ENCODE assay signal across 20 cellular contexts in genomic region chr4:176451441-176451840, GRCh38.
DNase-seq lines count a peak whose midpoint lies in the region; ATAC-seq, FAIRE-seq and TF ChIP-seq lines count a peak whose summit lies in the region.
"Had no signal": no experiment of that assay in that cellular context is flagged by ENCODE, and none has a peak within 500 bp of the region (broad histone marks: within the 10 kb centered on the region; RNA-seq: fewer than 3 reads in every experiment).

No MANE protein-coding gene starts in this region.

- H3K4me1 Mint-ChIP-seq in neural crest cell, result peaks cover 49% of the 10 kb centered on the region
- H3K4me1 Mint-ChIP-seq: activated naive CD8-positive, alpha-beta T cell treated with anti-CD3 and anti-CD28 coated beads, Interleukin-2, amount 10 ng/mL, durations not matched to agents 7 days and 5 days; stimulated activated memory B cell treated with anti-CD40 and anti-IgM and Interleukin-4, amounts not matched to agents 10 μg/mL and 1 μg/mL and 100 μg/mL, for 72 hours; T-cell had no signal

- peak overlapping the region; percentile 96 for H3K27ac Mint-ChIP-seq in neural crest cell (ENCODE audit: unreplicated experiment)
- H3K27ac Mint-ChIP-seq: activated CD8-positive, alpha-beta T cell treated with anti-CD3 and anti-CD28 coated beads for 36 hours; activated naive CD8-positive, alpha-beta T cell treated with anti-CD3 and anti-CD28 coated beads, Interleukin-2, amount 10 ng/mL, durations not matched to agents 7 days and 5 days; stimulated activated memory B cell treated with anti-CD40 and anti-IgM and Interleukin-4, amounts not matched to agents 10 μg/mL and 1 μg/mL and 100 μg/mL, for 72 hours; T-cell had no signal

- DNase-seq in Ammon's horn (ENCODE audit: low spot score) (peak; percentile 87), NCI-H1930 (lab: John Stamatoyannopoulos, UW) (peak; percentile 56 to 76), ecto neural progenitor cell (ENCODE audit: low spot score) (peak; percentile 65), neural crest cell (ENCODE audit: low read depth, low spot score) (peak; percentile 60), H54 (ENCODE audit: insufficient read length, low spot score) (no peak), iPS-NIHi11 (ENCODE audit: low spot score) (no peak), activated gamma-delta T cell treated with Interleukin-2 at 50 U/mL for 16 hours (no peak)
- DNase-seq: activated CD8-positive, alpha-beta T cell treated with anti-CD3 and anti-CD28 coated beads for 36 hours; activated naive CD8-positive, alpha-beta T cell treated with anti-CD3 and anti-CD28 coated beads, Interleukin-2, amount 10 ng/mL, durations not matched to agents 7 days and 5 days; DND-41; effector CD4-positive, alpha-beta T cell; NCI-H2029 treated with DMSO at 0.1 percent for 48 hours; NCI-H510A; spleen; stimulated activated CD4-positive, alpha-beta T cell treated with anti-CD3 and anti-CD28 coated beads, Interleukin-2, amount 100 ng/mL, for 48 hours; T-cell; uterus had no signal

- FAIRE-seq in H54 (lab: Jason Lieb, UNC), result no peak
- FAIRE-seq: RCC 7860 had no signal

- ATAC-seq in HG03025 (IDR thresholded peaks at IDR 0.05; ENCODE audit: low FRiP score, unreplicated experiment), result no peak
- ATAC-seq: activated CD8-positive, alpha-beta T cell treated with anti-CD3 and anti-CD28 coated beads for 36 hours; stimulated activated memory B cell treated with anti-CD40 and anti-IgM and Interleukin-4, amounts not matched to agents 10 μg/mL and 1 μg/mL and 100 μg/mL, for 72 hours; T-cell had no signal

- peak overlapping the region; percentile 81 for H3K4me3 Mint-ChIP-seq in neural crest cell
- H3K4me3 Mint-ChIP-seq: activated CD8-positive, alpha-beta T cell treated with anti-CD3 and anti-CD28 coated beads for 36 hours; activated naive CD8-positive, alpha-beta T cell treated with anti-CD3 and anti-CD28 coated beads, Interleukin-2, amount 10 ng/mL, durations not matched to agents 7 days and 5 days; stimulated activated memory B cell treated with anti-CD40 and anti-IgM and Interleukin-4, amounts not matched to agents 10 μg/mL and 1 μg/mL and 100 μg/mL, for 72 hours; T-cell had no signal

- H3K9me3 Mint-ChIP-seq in neural crest cell, result peaks cover 9% of the 10 kb centered on the region
- H3K9me3 Mint-ChIP-seq: activated naive CD8-positive, alpha-beta T cell treated with anti-CD3 and anti-CD28 coated beads, Interleukin-2, amount 10 ng/mL, durations not matched to agents 7 days and 5 days; stimulated activated memory B cell treated with anti-CD40 and anti-IgM and Interleukin-4, amounts not matched to agents 10 μg/mL and 1 μg/mL and 100 μg/mL, for 72 hours had no signal

- no peak for TF ChIP-seq POLR2A in H54 (IDR thresholded peaks at IDR 0.05; ENCODE audit: low read depth, low read length)

- H3K36me3 Mint-ChIP-seq in neural crest cell (ENCODE audit: low read depth), result peaks cover 12% of the 10 kb centered on the region
- H3K36me3 Mint-ChIP-seq: activated naive CD8-positive, alpha-beta T cell treated with anti-CD3 and anti-CD28 coated beads, Interleukin-2, amount 10 ng/mL, durations not matched to agents 7 days and 5 days; stimulated activated memory B cell treated with anti-CD40 and anti-IgM and Interleukin-4, amounts not matched to agents 10 μg/mL and 1 μg/mL and 100 μg/mL, for 72 hours; T-cell had no signal

- no peak for TF ChIP-seq CTCF in neural crest cell (conservative IDR thresholded peaks at IDR 0.05)

- no peaks in the 10 kb centered on the region for H3K27me3 Mint-ChIP-seq in neural crest cell (ENCODE audit: low read depth)
- H3K27me3 Mint-ChIP-seq: activated CD8-positive, alpha-beta T cell treated with anti-CD3 and anti-CD28 coated beads for 36 hours; activated naive CD8-positive, alpha-beta T cell treated with anti-CD3 and anti-CD28 coated beads, Interleukin-2, amount 10 ng/mL, durations not matched to agents 7 days and 5 days; stimulated activated memory B cell treated with anti-CD40 and anti-IgM and Interleukin-4, amounts not matched to agents 10 μg/mL and 1 μg/mL and 100 μg/mL, for 72 hours had no signal

Comparison
In these comparisons a context has a peak if more than half of its experiments do, and no peak if none do; other contexts are left out.
1. DNase-seq: peak in Ammon's horn (single experiment), NCI-H1930 (2 of 2), ecto neural progenitor cell (single experiment) and neural crest cell (single experiment); none in H54 (single experiment), iPS-NIHi11 (single experiment) and activated gamma-delta T cell treated with Interleukin-2 at 50 U/mL for 16 hours (single experiment).